ENCODE assay signal across 8 cellular contexts in genomic region chr5:140631831-140632365, GRCh38. TPM values are rescaled to one million over a fixed set of nuclear protein-coding genes. Genes with fewer than 3 reads are reported as not detected.
DNase-seq lines count a peak whose midpoint lies in the region; ATAC-seq, FAIRE-seq and TF ChIP-seq lines count a peak whose summit lies in the region.

No MANE protein-coding gene starts in this region.

- peak; percentile 51 for ATAC-seq in GM19438 (IDR thresholded peaks at IDR 0.05; ENCODE audit: low read depth, unreplicated experiment)
- peak; percentile 20 for ATAC-seq in activated naive CD8-positive, alpha-beta T cell treated with anti-CD3 and anti-CD28 coated beads, Interleukin-2, amount 50 U/mL, for 24 hours

- H3K4me1 ChIP-seq in BLaER1 treated with 17β-estradiol and CSF1 and Interleukin-3, amounts not matched to agents 10 nM and 100 nM: peaks cover 0 to 76% (median 48%) of the 10 kb centered on the region in 10 experiments; a peak in 15 of 20 replicates
- peaks cover 3% of the 10 kb centered on the region; the same call in 1 of the 2 replicates for H3K4me1 ChIP-seq in HUES48 (ENCODE audit: control insufficient read depth, insufficient read depth, low read length)
- no peaks in the 10 kb centered on the region for H3K4me1 ChIP-seq in iPS-20b (ENCODE audit: insufficient read depth, low read length)
- peaks cover 7 to 38% (median 20%) of the 10 kb centered on the region in 4 donors for H3K4me1 ChIP-seq in stomach

- TF ChIP-seq POLR2A in stomach (IDR thresholded peaks at IDR 0.05): no peak

- H3K9me3 ChIP-seq in BLaER1 treated with 17β-estradiol and CSF1 and Interleukin-3, amounts not matched to agents 10 nM and 100 nM (replicated peaks in 1 of 11): peaks cover 30 to 67% (median 49%) of the 10 kb centered on the region in 11 experiments
- peaks cover 10% of the 10 kb centered on the region for H3K9me3 ChIP-seq in HUES48 (ENCODE audit: control insufficient read depth, insufficient read depth, low read length)
- H3K9me3 ChIP-seq in iPS-20b (ENCODE audit: insufficient read depth, low read depth, low read length): peaks cover 21% of the 10 kb centered on the region
- H3K9me3 ChIP-seq in stomach: no peaks in the 10 kb centered on the region

- no peak for TF ChIP-seq EP300 in stomach (IDR thresholded peaks at IDR 0.05)

- no peak for TF ChIP-seq CTCF in stomach (IDR thresholded peaks at IDR 0.05)

- DNase-seq in activated naive CD8-positive, alpha-beta T cell treated with anti-CD3 and anti-CD28 coated beads, Interleukin-2, amount 50 U/mL, for 24 hours: no peak
- DNase-seq in stomach: no peak
- DNase-seq in amygdala (lab: John Stamatoyannopoulos, UW): no peak
- DNase-seq in frontal cortex (ENCODE audit: low spot score in 2 of 2): no peak

- H3K27me3 Mint-ChIP-seq in activated naive CD8-positive, alpha-beta T cell treated with anti-CD3 and anti-CD28 coated beads, Interleukin-2, amount 50 U/mL, for 24 hours: peaks cover 24% of the 10 kb centered on the region

- peak overlapping the region in 8 of 10 experiments; percentile 28 to 81 (median 62); a peak in 17 of 20 replicates for H3K4me3 ChIP-seq in BLaER1 treated with 17β-estradiol and CSF1 and Interleukin-3, amounts not matched to agents 10 nM and 100 nM
- H3K4me3 ChIP-seq in HUES48 (ENCODE audit: low read depth, low read length) (peak overlapping the region; percentile 61), iPS-20b (ENCODE audit: low read length) (peak overlapping the region; percentile 66), stomach (peak overlapping the region; percentile 54 to 63 (median 58))

- H3K4me2 ChIP-seq in BLaER1 treated with 17β-estradiol and CSF1 and Interleukin-3, amounts not matched to agents 10 nM and 100 nM: peak overlapping the region in 10 of 11 experiments; percentile 38 to 92 (median 71); a peak in 18 of 22 replicates

- FAIRE-seq in frontal cortex (lab: Jason Lieb, UNC): no peak

- peaks cover 33% of the 10 kb centered on the region for H3K4me1 Mint-ChIP-seq in activated naive CD8-positive, alpha-beta T cell treated with anti-CD3 and anti-CD28 coated beads, Interleukin-2, amount 50 U/mL, for 24 hours

- intact Hi-C loops in stomach (cut with DNase I; ENCODE audit: low total_unique reads): loop anchor here (5.0 kb wide), 1 partner anchor 65 kb away; no protein-coding TSS in a partner anchor

- peak overlapping the region in 6 of 11 experiments; percentile 56 to 95 (median 91); a peak in 11 of 22 replicates for H3K27ac ChIP-seq in BLaER1 treated with 17β-estradiol and CSF1 and Interleukin-3, amounts not matched to agents 10 nM and 100 nM
- H3K27ac ChIP-seq in HUES48 (ENCODE audit: low read depth, low read length): no peak overlapping the region
- no peak overlapping the region for H3K27ac ChIP-seq in iPS-20b (ENCODE audit: low read length)
- H3K27ac ChIP-seq in stomach: peak overlapping the region; percentile 27 to 86 (median 73)

- H3K9ac ChIP-seq in BLaER1 treated with 17β-estradiol and CSF1 and Interleukin-3, amounts not matched to agents 10 nM and 100 nM: peak overlapping the region in 5 of 11 experiments; percentile 62 to 96 (median 80); a peak in 9 of 22 replicates
- H3K9ac ChIP-seq in HUES48 (ENCODE audit: low read depth, low read length) (no peak overlapping the region), iPS-20b (ENCODE audit: low read depth, low read length) (no peak overlapping the region)

- H3K36me3 Mint-ChIP-seq in activated naive CD8-positive, alpha-beta T cell treated with anti-CD3 and anti-CD28 coated beads, Interleukin-2, amount 50 U/mL, for 24 hours (ENCODE audit: low read depth): peaks cover 2% of the 10 kb centered on the region

- no peak overlapping the region for H3K27ac Mint-ChIP-seq in activated naive CD8-positive, alpha-beta T cell treated with anti-CD3 and anti-CD28 coated beads, Interleukin-2, amount 50 U/mL, for 24 hours

- peak overlapping the region; percentile 75 for H3K4me3 Mint-ChIP-seq in activated naive CD8-positive, alpha-beta T cell treated with anti-CD3 and anti-CD28 coated beads, Interleukin-2, amount 50 U/mL, for 24 hours

- peaks cover 0 to 41% (median 9%) of the 10 kb centered on the region in 11 experiments; a peak in 10 of 22 replicates for H3K36me3 ChIP-seq in BLaER1 treated with 17β-estradiol and CSF1 and Interleukin-3, amounts not matched to agents 10 nM and 100 nM
- H3K36me3 ChIP-seq in HUES48 (ENCODE audit: control insufficient read depth, insufficient read depth, low read length): no peaks in the 10 kb centered on the region
- H3K36me3 ChIP-seq in iPS-20b (ENCODE audit: insufficient read depth, low read depth, low read length): no peaks in the 10 kb centered on the region
- no peaks in the 10 kb centered on the region for H3K36me3 ChIP-seq in stomach

- WGBS in stomach, 5 donors: 6 to 26% (median 10%) methylated on average over 19 to 36 of the region's 36 CpGs

- peaks cover 0 to 11% (median 0%) of the 10 kb centered on the region in 11 experiments; a peak in 4 of 22 replicates for H4K20me1 ChIP-seq in BLaER1 treated with 17β-estradiol and CSF1 and Interleukin-3, amounts not matched to agents 10 nM and 100 nM

- H3K9me3 Mint-ChIP-seq in activated naive CD8-positive, alpha-beta T cell treated with anti-CD3 and anti-CD28 coated beads, Interleukin-2, amount 50 U/mL, for 24 hours: peaks cover 13% of the 10 kb centered on the region

- H3K27me3 ChIP-seq in BLaER1 treated with 17β-estradiol and CSF1 and Interleukin-3, amounts not matched to agents 10 nM and 100 nM: peaks cover 0 to 49% (median 41%) of the 10 kb centered on the region in 11 experiments; a peak in 17 of 22 replicates
- H3K27me3 ChIP-seq in HUES48 (ENCODE audit: control insufficient read depth, insufficient read depth, low read length) (peaks cover 41% of the 10 kb centered on the region), iPS-20b (ENCODE audit: insufficient read depth, low read length) (peaks cover 42% of the 10 kb centered on the region), stomach (no peaks in the 10 kb centered on the region)

RNA-seq across cellular contexts. Expression of gene CD14, which starts 1.1 kb away (rescaled TPM):
- total RNA-seq in stomach (10 to 100 TPM in 4 of 5 donors, 1 to 10 TPM in 1; 8.5 to 99.8 (median 23.9) TPM), frontal cortex (11.4 TPM)
- 10 to 100 TPM; 17.0 to 45.6 (median 35.0) TPM for polyA plus RNA-seq in stomach

RNA-seq across cellular contexts. Expression of gene TMCO6, which starts 7.4 kb away (rescaled TPM):
- total RNA-seq in stomach: 10 to 100 TPM in 2 of 5 donors, 1 to 10 TPM in 3; 4.0 to 40.8 (median 7.0) TPM
- 10 to 100 TPM in 1 of 3 donors, 1 to 10 TPM in 2; 6.8 to 15.5 (median 7.9) TPM for polyA plus RNA-seq in stomach
- total RNA-seq in frontal cortex: 5.7 TPM

RNA-seq across cellular contexts. Expression of gene NDUFA2, which starts 15.5 kb away (rescaled TPM):
- total RNA-seq in stomach (100 to 1,000 TPM in 1 of 5 donors, 10 to 100 TPM in 4; 28.6 to 171 (median 42.3) TPM), frontal cortex (28.5 TPM)
- polyA plus RNA-seq in stomach: 100 to 1,000 TPM; 266 to 271 (median 271) TPM

RNA-seq across cellular contexts. Expression of gene IK, which starts 15.7 kb away (rescaled TPM):
- total RNA-seq in stomach: 100 to 1,000 TPM in 1 of 5 donors, 10 to 100 TPM in 4; 69.4 to 155 (median 73.3) TPM
- polyA plus RNA-seq in stomach: 10 to 100 TPM; 53.1 to 68.7 (median 61.4) TPM
- 83.6 TPM for total RNA-seq in frontal cortex

RNA-seq across cellular contexts. Expression of gene WDR55, which starts 32.8 kb away (rescaled TPM):
- total RNA-seq in stomach: 10 to 100 TPM; 20.7 to 51.0 (median 31.0) TPM
- 10 to 100 TPM; 13.8 to 19.6 (median 17.8) TPM for polyA plus RNA-seq in stomach
- total RNA-seq in frontal cortex: 12.6 TPM

Comparison
In these comparisons a context has a peak if more than half of its experiments do, and no peak if none do; other contexts are left out.
1. H3K27ac ChIP-seq: peak in BLaER1 treated with 17β-estradiol and CSF1 and Interleukin-3, amounts not matched to agents 10 nM and 100 nM (6 of 11) and stomach (5 of 5); none in HUES48 (single experiment) and iPS-20b (single experiment).
2. Peak in every context shown above with its lines, with median percentiles within 50 percentile points of each other: H3K4me3 ChIP-seq.